Comparison of ENCODE assay signal across 8 cellular contexts in the genomic region with DNA sequence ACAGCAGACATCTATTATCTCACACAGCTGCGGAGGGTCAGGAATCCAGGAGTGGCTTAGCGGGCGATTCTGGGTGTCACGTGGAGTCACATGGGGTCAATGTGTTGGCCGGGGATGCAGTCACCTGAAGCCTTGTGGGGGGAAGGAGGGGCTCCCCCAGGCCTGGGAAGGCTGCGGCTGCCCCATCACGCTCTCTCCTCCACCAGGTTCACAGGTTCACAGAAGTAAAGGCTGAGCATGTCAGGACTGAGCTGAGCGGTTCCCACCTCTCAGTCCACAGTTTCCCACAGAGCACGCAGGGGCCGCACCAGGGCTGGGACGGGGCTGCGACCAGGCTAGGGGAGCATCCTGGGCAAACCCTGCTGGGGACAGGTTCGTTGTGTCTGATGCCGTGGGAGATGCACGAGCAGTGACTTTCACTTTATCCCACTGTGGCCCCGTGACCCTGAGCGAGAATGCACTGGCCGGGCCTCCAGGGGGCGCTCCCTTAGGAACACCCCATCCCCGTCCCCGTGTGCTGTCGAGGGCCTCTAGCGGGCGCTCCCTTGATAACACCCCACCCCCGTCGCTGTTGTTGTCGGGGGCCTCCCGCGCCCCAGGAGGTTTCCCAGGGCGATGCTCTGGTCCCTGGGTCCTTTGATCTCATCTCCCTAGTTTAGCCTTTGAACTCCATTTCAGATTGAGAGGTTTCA.
DNase-seq lines count a peak whose midpoint lies in the region; ATAC-seq and TF ChIP-seq lines count a peak whose summit lies in the region.

No MANE protein-coding gene starts in this region.

- H3K27me3 Mint-ChIP-seq in T-helper 1 cell treated with Interleukin-12 subunit alpha and Interleukin-12 subunit beta and Interleukin-4 antibody, amounts not matched to agents 30 μg/mL and 1 μg/mL, for 36 hours (ENCODE audit: low read depth), result no peaks in the 10 kb centered on the region

- H3K4me2 ChIP-seq in skeletal muscle satellite cell (ENCODE audit: low read length), result peak overlapping the region; percentile 97

- no peaks in the 10 kb centered on the region for H3K9me3 ChIP-seq in ascending aorta
- no peaks in the 10 kb centered on the region for H3K9me3 ChIP-seq in skeletal muscle satellite cell (replicated peaks; ENCODE audit: low read length)

- DNase-seq in Daoy (ENCODE audit: low read depth) (peak; percentile 87), HuH-7 (ENCODE audit: low spot score) (peak; percentile 98), ascending aorta (ENCODE audit: low spot score in 2 of 2) (peak in 1 of 2 donors; percentile 83), hypothalamus (lab: John Stamatoyannopoulos, UW) (peak in 42 of 51 donors; percentile 17 to 87 (median 52)), DMS79 treated with DMSO at 0.1 percent for 48 hours (lab: John Stamatoyannopoulos, UW) (no peak)

- H3K9me3 Mint-ChIP-seq in T-helper 1 cell treated with Interleukin-12 subunit alpha and Interleukin-12 subunit beta and Interleukin-4 antibody, amounts not matched to agents 30 μg/mL and 1 μg/mL, for 36 hours, result no peaks in the 10 kb centered on the region

- H3K4me1 Mint-ChIP-seq in T-helper 1 cell treated with Interleukin-12 subunit alpha and Interleukin-12 subunit beta and Interleukin-4 antibody, amounts not matched to agents 30 μg/mL and 1 μg/mL, for 36 hours (ENCODE audit: low read depth), result peaks cover 17% of the 10 kb centered on the region

- H3K4me3 ChIP-seq in ascending aorta (peak overlapping the region; percentile 21 to 32), skeletal muscle satellite cell (ENCODE audit: low read length) (peak overlapping the region; percentile 72)

- no peaks in the 10 kb centered on the region for H3K36me3 ChIP-seq in ascending aorta
- H3K36me3 ChIP-seq in skeletal muscle satellite cell (ENCODE audit: insufficient read depth, low read length), result peaks cover 3% of the 10 kb centered on the region

- H3K9ac ChIP-seq in skeletal muscle satellite cell (ENCODE audit: low read depth, low read length), result peak overlapping the region; percentile 50

- intact Hi-C loops in ascending aorta (cut with DNase I), result no loop called here

- peak; percentile 64 to 68 (median 68) for TF ChIP-seq CTCF in ascending aorta (IDR thresholded peaks at IDR 0.05)

- H3K27ac ChIP-seq in ascending aorta, result no peak overlapping the region

- H3K36me3 Mint-ChIP-seq in T-helper 1 cell treated with Interleukin-12 subunit alpha and Interleukin-12 subunit beta and Interleukin-4 antibody, amounts not matched to agents 30 μg/mL and 1 μg/mL, for 36 hours (ENCODE audit: low read depth), result peaks cover 6% of the 10 kb centered on the region

- H3K4me1 ChIP-seq in ascending aorta (peaks cover 3 to 4% of the 10 kb centered on the region in 2 donors), skeletal muscle satellite cell (ENCODE audit: control insufficient read depth, insufficient read depth, low read length) (peaks cover 15% of the 10 kb centered on the region)

- H3K27me3 ChIP-seq in ascending aorta (no peaks in the 10 kb centered on the region), skeletal muscle satellite cell (ENCODE audit: control insufficient read depth, insufficient read depth, low read length) (no peaks in the 10 kb centered on the region)

- peak; percentile 70 for ATAC-seq in GM21447 (IDR thresholded peaks at IDR 0.05; ENCODE audit: unreplicated experiment)

- peak overlapping the region; percentile 55 for H3K27ac Mint-ChIP-seq in T-helper 1 cell treated with Interleukin-12 subunit alpha and Interleukin-12 subunit beta and Interleukin-4 antibody, amounts not matched to agents 30 μg/mL and 1 μg/mL, for 36 hours

- H3K4me3 Mint-ChIP-seq in T-helper 1 cell treated with Interleukin-12 subunit alpha and Interleukin-12 subunit beta and Interleukin-4 antibody, amounts not matched to agents 30 μg/mL and 1 μg/mL, for 36 hours, result peak overlapping the region; percentile 75
